Comparison of ENCODE assay signal across 16 cellular contexts in the genomic region with DNA sequence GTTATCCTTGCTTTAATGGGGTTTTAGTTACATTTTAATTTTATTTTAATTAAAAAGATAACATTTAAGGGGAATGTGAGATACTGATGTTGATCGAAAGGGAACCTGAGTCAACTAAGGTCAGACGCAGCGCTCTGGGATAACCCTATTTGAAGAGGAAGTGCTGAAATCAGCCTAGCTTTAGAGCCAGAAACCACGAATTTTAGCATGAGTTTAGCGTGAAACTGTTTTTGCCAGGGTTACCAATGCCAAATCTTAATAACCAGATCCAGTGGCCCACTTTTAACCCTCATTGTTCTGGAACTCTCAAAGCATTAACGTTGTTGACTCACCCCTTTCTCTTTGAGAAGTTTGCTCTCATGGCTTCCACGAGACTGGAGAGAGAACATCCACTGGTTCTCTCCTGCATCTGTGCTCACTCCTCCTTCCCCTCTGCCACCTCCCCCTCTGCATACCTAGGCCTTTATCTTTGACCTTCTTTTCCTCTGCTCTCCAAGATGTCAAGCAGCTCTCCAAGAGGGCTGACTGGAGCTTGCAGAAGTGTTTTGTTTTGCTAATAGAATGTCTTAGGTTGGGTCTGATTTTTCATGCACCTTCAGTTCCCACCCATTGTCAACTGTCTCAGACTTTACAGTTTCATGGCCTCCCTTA.
A peak's percentile ranks its signal among the peaks of the same experiment; 100 is the strongest.
DNase-seq lines count a peak whose midpoint lies in the region; ATAC-seq and TF ChIP-seq lines count a peak whose summit lies in the region.
"Had no signal": no experiment of that assay in that cellular context is flagged by ENCODE, and none has a peak within 500 bp of the region (broad histone marks: within the 10 kb centered on the region; RNA-seq: fewer than 3 reads in every experiment).

No MANE protein-coding gene starts in this region.

- H3K36me3 Mint-ChIP-seq in stimulated activated effector memory CD8-positive, alpha-beta T cell treated with anti-CD3 and anti-CD28 coated beads, Interleukin-12 subunit alpha, Interleukin-12 subunit beta, amount 100 ng/mL, for 72 hours = no peaks in the 10 kb centered on the region
- H3K36me3 Mint-ChIP-seq in activated CD4-positive, alpha-beta memory T cell treated with anti-CD3 and anti-CD28 coated beads for 36 hours = no peaks in the 10 kb centered on the region
- H3K36me3 Mint-ChIP-seq: CD8-positive, alpha-beta T cell had no signal

- DNase-seq in AG10803 (ENCODE audit: low read depth) (peak; percentile 47), fibroblast of mammary gland (ENCODE audit: low read depth) (peak; percentile 55), right cardiac atrium (peak in 1 of 3 donors; percentile 45), thoracic aorta (ENCODE audit: low spot score) (no peak), NCI-H2029 treated with DMSO at 0.1 percent for 48 hours (lab: John Stamatoyannopoulos, UW) (no peak)
- DNase-seq in stimulated activated effector memory CD8-positive, alpha-beta T cell treated with anti-CD3 and anti-CD28 coated beads, Interleukin-12 subunit alpha, Interleukin-12 subunit beta, amount 100 ng/mL, for 72 hours (ENCODE audit: low spot score in 2 of 2) = no peak
- no peak for DNase-seq in activated CD4-positive, alpha-beta memory T cell treated with anti-CD3 and anti-CD28 coated beads for 36 hours
- DNase-seq: CD8-positive, alpha-beta T cell; DMS53; EL; NCI-H1105; NCI-H748 treated with DMSO at 0.1 percent for 48 hours; OCI-M1 had no signal

- peaks cover 4% of the 10 kb centered on the region for H3K9me3 Mint-ChIP-seq in stimulated activated effector memory CD8-positive, alpha-beta T cell treated with anti-CD3 and anti-CD28 coated beads, Interleukin-12 subunit alpha, Interleukin-12 subunit beta, amount 100 ng/mL, for 72 hours
- peaks cover 5% of the 10 kb centered on the region for H3K9me3 Mint-ChIP-seq in activated CD4-positive, alpha-beta memory T cell treated with anti-CD3 and anti-CD28 coated beads for 36 hours
- H3K9me3 Mint-ChIP-seq: CD8-positive, alpha-beta T cell had no signal

- peak; percentile 59 to 63 for ATAC-seq in right cardiac atrium
- no peak for ATAC-seq in thoracic aorta (ENCODE audit: insufficient number of reproducible peaks, low FRiP score, low read depth)
- no peak for ATAC-seq in HG03139 (IDR thresholded peaks at IDR 0.05; ENCODE audit: unreplicated experiment)
- no peak for ATAC-seq in stimulated activated effector memory CD8-positive, alpha-beta T cell treated with anti-CD3 and anti-CD28 coated beads, Interleukin-12 subunit alpha, Interleukin-12 subunit beta, amount 100 ng/mL, for 72 hours
- ATAC-seq: CD8-positive, alpha-beta T cell; GM12878 had no signal

- no peaks in the 10 kb centered on the region for H3K4me1 Mint-ChIP-seq in stimulated activated effector memory CD8-positive, alpha-beta T cell treated with anti-CD3 and anti-CD28 coated beads, Interleukin-12 subunit alpha, Interleukin-12 subunit beta, amount 100 ng/mL, for 72 hours
- no peaks in the 10 kb centered on the region for H3K4me1 Mint-ChIP-seq in activated CD4-positive, alpha-beta memory T cell treated with anti-CD3 and anti-CD28 coated beads for 36 hours (ENCODE audit: low read depth)

- no peak overlapping the region for H3K4me3 Mint-ChIP-seq in stimulated activated effector memory CD8-positive, alpha-beta T cell treated with anti-CD3 and anti-CD28 coated beads, Interleukin-12 subunit alpha, Interleukin-12 subunit beta, amount 100 ng/mL, for 72 hours
- H3K4me3 Mint-ChIP-seq in activated CD4-positive, alpha-beta memory T cell treated with anti-CD3 and anti-CD28 coated beads for 36 hours = no peak overlapping the region
- H3K4me3 Mint-ChIP-seq: CD8-positive, alpha-beta T cell had no signal

- no peaks in the 10 kb centered on the region for H3K36me3 ChIP-seq in thoracic aorta
- H3K36me3 ChIP-seq: BLaER1 treated with 17β-estradiol and CSF1 and Interleukin-3, amounts not matched to agents 10 nM and 100 nM had no signal

- no peak overlapping the region for H3K27ac Mint-ChIP-seq in stimulated activated effector memory CD8-positive, alpha-beta T cell treated with anti-CD3 and anti-CD28 coated beads, Interleukin-12 subunit alpha, Interleukin-12 subunit beta, amount 100 ng/mL, for 72 hours
- no peak overlapping the region for H3K27ac Mint-ChIP-seq in activated CD4-positive, alpha-beta memory T cell treated with anti-CD3 and anti-CD28 coated beads for 36 hours
- H3K27ac Mint-ChIP-seq: CD8-positive, alpha-beta T cell had no signal

- intact Hi-C loops in right cardiac atrium (cut with DNase I) = no loop called here
- intact Hi-C loops in activated CD4-positive, alpha-beta memory T cell treated with anti-CD3 and anti-CD28 coated beads for 36 hours (cut with micrococcal nuclease) = no loop called here

- H3K27ac ChIP-seq in right cardiac atrium (ENCODE audit: low read length) = peak overlapping the region; percentile 9
- peak overlapping the region in 1 of 2 donors; percentile 28 for H3K27ac ChIP-seq in thoracic aorta
- H3K27ac ChIP-seq: BLaER1 treated with 17β-estradiol and CSF1 and Interleukin-3, amounts not matched to agents 10 nM and 100 nM had no signal

- no peak overlapping the region for H3K4me3 ChIP-seq in AG10803 (ENCODE audit: low read length)
- H3K4me3 ChIP-seq in fibroblast of mammary gland (ENCODE audit: control insufficient read depth, low read depth, low read length) = no peak overlapping the region
- H3K4me3 ChIP-seq in right cardiac atrium (ENCODE audit: low read length) = no peak overlapping the region
- peak overlapping the region; percentile 24 for H3K4me3 ChIP-seq in thoracic aorta
- H3K4me3 ChIP-seq: BLaER1 treated with 17β-estradiol and CSF1 and Interleukin-3, amounts not matched to agents 10 nM and 100 nM; GM12878 had no signal

- POLR2A ChIA-PET in activated CD4-positive, alpha-beta memory T cell treated with anti-CD3 and anti-CD28 coated beads for 36 hours (lab: Charles Lee) = interaction anchor here (0.5 kb wide), 1 partner anchor 189 kb away, joined by 3 read pairs; no protein-coding TSS in a partner anchor

- TF ChIP-seq CTCF in AG10803 (conservative IDR thresholded peaks at IDR 0.05; ENCODE audit: low read length) (no peak), fibroblast of mammary gland (conservative IDR thresholded peaks at IDR 0.05; ENCODE audit: control insufficient read depth, insufficient read depth, low read depth, low read length) (no peak), thoracic aorta (IDR thresholded peaks at IDR 0.05) (no peak)

- no peaks in the 10 kb centered on the region for H3K9me3 ChIP-seq in right cardiac atrium (ENCODE audit: control insufficient read depth, low read length)
- no peaks in the 10 kb centered on the region for H3K9me3 ChIP-seq in thoracic aorta

- peaks cover 3% of the 10 kb centered on the region for H3K4me1 ChIP-seq in right cardiac atrium (ENCODE audit: control insufficient read depth, insufficient read depth, low read length)
- H3K4me1 ChIP-seq in thoracic aorta (ENCODE audit: control insufficient read depth in 1 of 2, low read depth in 2 of 2) = peaks cover 21 to 65% of the 10 kb centered on the region in 2 donors

- H3K27me3 ChIP-seq in right cardiac atrium (ENCODE audit: control insufficient read depth, insufficient read depth) (no peaks in the 10 kb centered on the region), thoracic aorta (replicated peaks; ENCODE audit: insufficient read depth) (no peaks in the 10 kb centered on the region)
- H3K27me3 ChIP-seq: BLaER1 treated with 17β-estradiol and CSF1 and Interleukin-3, amounts not matched to agents 10 nM and 100 nM had no signal

- CTCF ChIA-PET in activated CD4-positive, alpha-beta memory T cell treated with anti-CD3 and anti-CD28 coated beads for 36 hours (lab: Charles Lee) = no interaction called here

- 40% methylated on average over 7 of the region's 7 CpGs for WGBS in right cardiac atrium

- H3K27me3 Mint-ChIP-seq in activated CD4-positive, alpha-beta memory T cell treated with anti-CD3 and anti-CD28 coated beads for 36 hours = peaks cover 8% of the 10 kb centered on the region

Comparison
In these comparisons a context has a peak if more than half of its experiments do, and no peak if none do; other contexts are left out.
1. DNase-seq: peak in AG10803 (single experiment) and fibroblast of mammary gland (single experiment); none in thoracic aorta (single experiment), stimulated activated effector memory CD8-positive, alpha-beta T cell treated with anti-CD3 and anti-CD28 coated beads, Interleukin-12 subunit alpha, Interleukin-12 subunit beta, amount 100 ng/mL, for 72 hours (0 of 2), NCI-H2029 treated with DMSO at 0.1 percent for 48 hours (single experiment) and activated CD4-positive, alpha-beta memory T cell treated with anti-CD3 and anti-CD28 coated beads for 36 hours (single experiment).
2. ATAC-seq: peak in right cardiac atrium (2 of 2); none in thoracic aorta (single experiment), HG03139 (single experiment) and stimulated activated effector memory CD8-positive, alpha-beta T cell treated with anti-CD3 and anti-CD28 coated beads, Interleukin-12 subunit alpha, Interleukin-12 subunit beta, amount 100 ng/mL, for 72 hours (single experiment).